In genomic region chr9:93910196-93910595, GRCh38 we compare ENCODE assay signal across 29 cellular contexts. TPM values are rescaled to one million over a fixed set of nuclear protein-coding genes. Genes with fewer than 3 reads are reported as not detected.
"Had no signal": no experiment of that assay in that cellular context is flagged by ENCODE, and none has a peak within 500 bp of the region (broad histone marks: within the 10 kb centered on the region; RNA-seq: fewer than 3 reads in every experiment).

No MANE protein-coding gene starts in this region.

- H3K27ac Mint-ChIP-seq: activated CD4-positive, alpha-beta T cell treated with anti-CD3 and anti-CD28 coated beads for 36 hours; activated CD4-positive, alpha-beta T cell treated with anti-CD3 and anti-CD28 coated beads, Interleukin-2, amount 10 ng/mL, durations not matched to agents 24 days and 14 days; activated CD8-positive, alpha-beta T cell treated with anti-CD3 and anti-CD28 coated beads for 36 hours; activated naive CD4-positive, alpha-beta T cell treated with anti-CD3 and anti-CD28 coated beads for 36 hours; activated naive CD4-positive, alpha-beta T cell treated with anti-CD3 and anti-CD28 coated beads, Interleukin-2, amount 50 U/mL, for 24 hours; activated naive CD8-positive, alpha-beta T cell treated with anti-CD3 and anti-CD28 coated beads for 36 hours; activated naive CD8-positive, alpha-beta T cell treated with anti-CD3 and anti-CD28 coated beads, Interleukin-2, amount 50 U/mL, for 24 hours; activated T-helper 17 cell treated with anti-CD3 and anti-CD28 coated beads, Interleukin-2, amount 50 U/mL, for 72 hours; effector memory CD8-positive, alpha-beta T cell had no signal

- H3K9me3 ChIP-seq: adrenal gland, body of pancreas, gastroesophageal sphincter had no signal

- H3K27ac ChIP-seq: adrenal gland, body of pancreas, esophagus muscularis mucosa had no signal

- H3K27me3 Mint-ChIP-seq: activated CD4-positive, alpha-beta T cell treated with anti-CD3 and anti-CD28 coated beads, Interleukin-2, amount 10 ng/mL, durations not matched to agents 24 days and 14 days; activated naive CD4-positive, alpha-beta T cell treated with anti-CD3 and anti-CD28 coated beads, Interleukin-2, amount 50 U/mL, for 24 hours had no signal

- H3K27me3 ChIP-seq: adrenal gland, body of pancreas had no signal

- H3K4me3 ChIP-seq: adrenal gland, body of pancreas, esophagus muscularis mucosa, gastroesophageal sphincter had no signal

- DNase-seq: activated CD4-positive, alpha-beta T cell treated with anti-CD3 and anti-CD28 coated beads for 36 hours; activated CD4-positive, alpha-beta T cell treated with anti-CD3 and anti-CD28 coated beads, Interleukin-2, amount 10 ng/mL, durations not matched to agents 24 days and 14 days; activated CD4-positive, alpha-beta T cell treated with anti-CD3 and anti-CD28 coated beads, Interleukin-2, amount 50 U/mL, for 48 hours; activated CD4-positive, CD25-positive, alpha-beta regulatory T cell; activated CD4-positive, CD25-positive, alpha-beta regulatory T cell treated with anti-CD3 and anti-CD28 coated beads, Interleukin-2, amount 50 U/mL, for 72 hours; activated CD8-positive, alpha-beta memory T cell treated with anti-CD3 and anti-CD28 coated beads for 24 hours; activated CD8-positive, alpha-beta T cell treated with anti-CD3 and anti-CD28 coated beads for 36 hours; activated effector memory CD4-positive, alpha-beta T cell treated with Interleukin-2 at 50 U/mL for 16 hours; activated naive CD4-positive, alpha-beta T cell treated with anti-CD3 and anti-CD28 coated beads for 36 hours; activated naive CD8-positive, alpha-beta T cell treated with anti-CD3 and anti-CD28 coated beads for 36 hours; activated naive CD8-positive, alpha-beta T cell treated with anti-CD3 and anti-CD28 coated beads, Interleukin-2, amount 50 U/mL, for 24 hours; activated T-cell treated with anti-CD3 and anti-CD28 coated beads, Interleukin-2, amount 50 U/mL, for 4 hours; adrenal gland; amygdala; aorta; body of pancreas; caudate nucleus; cortex of kidney; dermis blood vessel endothelial cell; effector CD4-positive, alpha-beta T cell; effector memory CD8-positive, alpha-beta T cell; erythroblast; foreskin melanocyte; T-helper 2 cell had no signal

- H3K4me1 Mint-ChIP-seq: activated T-helper 17 cell treated with anti-CD3 and anti-CD28 coated beads, Interleukin-2, amount 50 U/mL, for 72 hours had no signal

- H3K9me3 Mint-ChIP-seq: activated CD4-positive, alpha-beta T cell treated with anti-CD3 and anti-CD28 coated beads, Interleukin-2, amount 10 ng/mL, durations not matched to agents 24 days and 14 days; activated CD8-positive, alpha-beta T cell treated with anti-CD3 and anti-CD28 coated beads for 36 hours; activated naive CD4-positive, alpha-beta T cell treated with anti-CD3 and anti-CD28 coated beads for 36 hours; activated naive CD4-positive, alpha-beta T cell treated with anti-CD3 and anti-CD28 coated beads, Interleukin-2, amount 50 U/mL, for 24 hours; activated naive CD8-positive, alpha-beta T cell treated with anti-CD3 and anti-CD28 coated beads for 36 hours; activated naive CD8-positive, alpha-beta T cell treated with anti-CD3 and anti-CD28 coated beads, Interleukin-2, amount 50 U/mL, for 24 hours; activated T-cell treated with anti-CD3 and anti-CD28 coated beads, Interleukin-2, amount 50 U/mL, for 4 hours; activated T-helper 17 cell treated with anti-CD3 and anti-CD28 coated beads, Interleukin-2, amount 50 U/mL, for 72 hours; effector memory CD8-positive, alpha-beta T cell had no signal

- H3K36me3 Mint-ChIP-seq: activated naive CD4-positive, alpha-beta T cell treated with anti-CD3 and anti-CD28 coated beads, Interleukin-2, amount 50 U/mL, for 24 hours; activated naive CD8-positive, alpha-beta T cell treated with anti-CD3 and anti-CD28 coated beads for 36 hours had no signal

- H3K36me3 ChIP-seq: adrenal gland, esophagus muscularis mucosa, gastroesophageal sphincter had no signal

- H3K4me3 Mint-ChIP-seq: activated CD4-positive, alpha-beta T cell treated with anti-CD3 and anti-CD28 coated beads for 36 hours; activated CD4-positive, alpha-beta T cell treated with anti-CD3 and anti-CD28 coated beads, Interleukin-2, amount 10 ng/mL, durations not matched to agents 24 days and 14 days; activated CD8-positive, alpha-beta T cell treated with anti-CD3 and anti-CD28 coated beads for 36 hours; activated naive CD4-positive, alpha-beta T cell treated with anti-CD3 and anti-CD28 coated beads for 36 hours; activated naive CD4-positive, alpha-beta T cell treated with anti-CD3 and anti-CD28 coated beads, Interleukin-2, amount 50 U/mL, for 24 hours; activated naive CD8-positive, alpha-beta T cell treated with anti-CD3 and anti-CD28 coated beads for 36 hours; activated naive CD8-positive, alpha-beta T cell treated with anti-CD3 and anti-CD28 coated beads, Interleukin-2, amount 50 U/mL, for 24 hours; activated T-cell treated with anti-CD3 and anti-CD28 coated beads, Interleukin-2, amount 50 U/mL, for 4 hours; activated T-helper 17 cell treated with anti-CD3 and anti-CD28 coated beads, Interleukin-2, amount 50 U/mL, for 72 hours; effector memory CD8-positive, alpha-beta T cell had no signal

- H3K4me1 ChIP-seq: adrenal gland, body of pancreas had no signal

- ATAC-seq: activated CD4-positive, alpha-beta T cell treated with anti-CD3 and anti-CD28 coated beads for 36 hours; activated CD8-positive, alpha-beta T cell treated with anti-CD3 and anti-CD28 coated beads for 36 hours; activated naive CD8-positive, alpha-beta T cell treated with anti-CD3 and anti-CD28 coated beads, Interleukin-2, amount 50 U/mL, for 24 hours; activated T-cell treated with anti-CD3 and anti-CD28 coated beads, Interleukin-2, amount 50 U/mL, for 4 hours; activated T-helper 17 cell treated with anti-CD3 and anti-CD28 coated beads, Interleukin-2, amount 50 U/mL, for 72 hours; body of pancreas; effector memory CD8-positive, alpha-beta T cell; gastroesophageal sphincter had no signal

RNA-seq across cellular contexts. Expression of gene BARX1, which starts 45.0 kb away (rescaled TPM):
- total RNA-seq: activated T-cell treated with anti-CD3 and anti-CD28 coated beads, Interleukin-2, amount 50 U/mL, for 4 hours; adrenal gland; dermis blood vessel endothelial cell; T-helper 1 cell treated with Interleukin-12 subunit alpha and Interleukin-12 subunit beta and Interleukin-4 antibody, amounts not matched to agents 30 ng/mL and 1 ng/mL, for 36 hours had no signal
